1 cellular context compared by ENCODE assay signal in the genomic region with DNA sequence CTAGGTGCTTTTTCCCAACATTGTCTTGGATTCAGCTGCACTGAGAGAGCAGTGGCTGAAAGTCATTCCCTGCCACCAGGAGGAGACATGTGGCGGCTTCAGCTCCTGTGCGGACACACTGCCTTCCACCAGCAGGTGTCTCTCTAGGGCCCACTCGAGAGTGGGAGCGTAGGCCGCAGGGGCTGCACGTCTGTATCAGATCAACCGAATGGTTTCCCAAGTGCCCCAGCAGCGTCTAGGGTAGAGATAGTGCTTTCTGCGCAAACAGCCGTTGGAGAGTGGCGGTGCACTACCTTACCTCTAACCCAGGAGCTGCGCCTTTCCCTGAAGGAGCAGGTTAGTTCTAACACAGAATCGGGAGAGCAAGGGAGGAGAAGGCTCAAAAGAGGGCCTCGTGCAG.
TF ChIP-seq lines count a peak whose summit lies in the region.

No MANE protein-coding gene starts in this region.

TF ChIP-seq in K562, 482 proteins besides CTCF, POLR2A, EP300 and RAD21 (continues in another document):
- TF ChIP-seq, protein P1, sequence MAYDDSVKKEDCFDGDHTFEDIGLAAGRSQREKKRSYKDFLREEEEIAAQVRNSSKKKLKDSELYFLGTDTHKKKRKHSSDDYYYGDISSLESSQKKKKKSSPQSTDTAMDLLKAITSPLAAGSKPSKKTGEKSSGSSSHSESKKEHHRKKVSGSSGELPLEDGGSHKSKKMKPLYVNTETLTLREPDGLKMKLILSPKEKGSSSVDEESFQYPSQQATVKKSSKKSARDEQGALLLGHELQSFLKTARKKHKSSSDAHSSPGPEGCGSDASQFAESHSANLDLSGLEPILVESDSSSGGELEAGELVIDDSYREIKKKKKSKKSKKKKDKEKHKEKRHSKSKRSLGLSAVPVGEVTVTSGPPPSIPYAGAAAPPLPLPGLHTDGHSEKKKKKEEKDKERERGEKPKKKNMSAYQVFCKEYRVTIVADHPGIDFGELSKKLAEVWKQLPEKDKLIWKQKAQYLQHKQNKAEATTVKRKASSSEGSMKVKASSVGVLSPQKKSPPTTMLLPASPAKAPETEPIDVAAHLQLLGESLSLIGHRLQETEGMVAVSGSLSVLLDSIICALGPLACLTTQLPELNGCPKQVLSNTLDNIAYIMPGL (CRISPR knock-in tag; IDR thresholded peaks at IDR 0.05): peak; percentile 47; the same call in 1 of the 2 replicates
- TF ChIP-seq ZNF445 (CRISPR knock-in tag; IDR thresholded peaks at IDR 0.05; ENCODE audit: low read depth) (no peak), TCF3 (CRISPR knock-in tag; IDR thresholded peaks at IDR 0.05) (peak; percentile 40), HCFC1 (IDR thresholded peaks at IDR 0.05; ENCODE audit: low read depth, low read length) (peak; percentile 45; the same call in 1 of the 2 replicates), HDAC8 (tag; IDR thresholded peaks at IDR 0.05) (no peak), CBX3 (IDR thresholded peaks at IDR 0.05; ENCODE audit: borderline replicate concordance in 1 of 2, low read length in 2 of 2) (peak in 1 of 2 experiments; percentile 50; a peak in 1 of 3 replicates), HDAC2 (IDR thresholded peaks at IDR 0.05) (0 out of 2 replicates have a peak, but pooled peaks have one; percentile 20), CREB1 (IDR thresholded peaks at IDR 0.05) (peak; percentile 37; the same call in 1 of the 2 replicates), CREB1 (CRISPR knock-in tag; IDR thresholded peaks at IDR 0.05) (peak; percentile 63), STAG1 (CRISPR knock-in tag; IDR thresholded peaks at IDR 0.05; ENCODE audit: borderline replicate concordance) (peak; percentile 63; the same call in 1 of the 2 replicates), ZBTB7A (IDR thresholded peaks at IDR 0.05; ENCODE audit: borderline replicate concordance, control insufficient read depth, low read depth, low read length) (peak; percentile 60; the same call in 1 of the 2 replicates), ZNF217 (CRISPR knock-in tag; IDR thresholded peaks at IDR 0.05) (no peak), HNRNPLL (IDR thresholded peaks at IDR 0.05; ENCODE audit: low read depth, low read length, poor library complexity, severe bottlenecking) (peak; percentile 82), RCOR1 (IDR thresholded peaks at IDR 0.05; ENCODE audit: borderline replicate concordance in 1 of 2, low read depth in 2 of 2, low read length in 2 of 2) (peak in 1 of 2 experiments; percentile 57; a peak in 1 of 4 replicates), MED1 (CRISPR knock-in tag; IDR thresholded peaks at IDR 0.05; ENCODE audit: borderline replicate concordance) (no peak), NEUROD1 (IDR thresholded peaks at IDR 0.05; ENCODE audit: borderline replicate concordance, low read depth, low read length, partially characterized antibody) (no peak), SP1 (CRISPR knock-in tag; IDR thresholded peaks at IDR 0.05) (peak; percentile 72), CXXC5 (CRISPR knock-in tag; IDR thresholded peaks at IDR 0.05) (peak; percentile 68), ETV5 (CRISPR knock-in tag; IDR thresholded peaks at IDR 0.05; ENCODE audit: low read depth) (no peak)
- TF ChIP-seq, protein P2, sequence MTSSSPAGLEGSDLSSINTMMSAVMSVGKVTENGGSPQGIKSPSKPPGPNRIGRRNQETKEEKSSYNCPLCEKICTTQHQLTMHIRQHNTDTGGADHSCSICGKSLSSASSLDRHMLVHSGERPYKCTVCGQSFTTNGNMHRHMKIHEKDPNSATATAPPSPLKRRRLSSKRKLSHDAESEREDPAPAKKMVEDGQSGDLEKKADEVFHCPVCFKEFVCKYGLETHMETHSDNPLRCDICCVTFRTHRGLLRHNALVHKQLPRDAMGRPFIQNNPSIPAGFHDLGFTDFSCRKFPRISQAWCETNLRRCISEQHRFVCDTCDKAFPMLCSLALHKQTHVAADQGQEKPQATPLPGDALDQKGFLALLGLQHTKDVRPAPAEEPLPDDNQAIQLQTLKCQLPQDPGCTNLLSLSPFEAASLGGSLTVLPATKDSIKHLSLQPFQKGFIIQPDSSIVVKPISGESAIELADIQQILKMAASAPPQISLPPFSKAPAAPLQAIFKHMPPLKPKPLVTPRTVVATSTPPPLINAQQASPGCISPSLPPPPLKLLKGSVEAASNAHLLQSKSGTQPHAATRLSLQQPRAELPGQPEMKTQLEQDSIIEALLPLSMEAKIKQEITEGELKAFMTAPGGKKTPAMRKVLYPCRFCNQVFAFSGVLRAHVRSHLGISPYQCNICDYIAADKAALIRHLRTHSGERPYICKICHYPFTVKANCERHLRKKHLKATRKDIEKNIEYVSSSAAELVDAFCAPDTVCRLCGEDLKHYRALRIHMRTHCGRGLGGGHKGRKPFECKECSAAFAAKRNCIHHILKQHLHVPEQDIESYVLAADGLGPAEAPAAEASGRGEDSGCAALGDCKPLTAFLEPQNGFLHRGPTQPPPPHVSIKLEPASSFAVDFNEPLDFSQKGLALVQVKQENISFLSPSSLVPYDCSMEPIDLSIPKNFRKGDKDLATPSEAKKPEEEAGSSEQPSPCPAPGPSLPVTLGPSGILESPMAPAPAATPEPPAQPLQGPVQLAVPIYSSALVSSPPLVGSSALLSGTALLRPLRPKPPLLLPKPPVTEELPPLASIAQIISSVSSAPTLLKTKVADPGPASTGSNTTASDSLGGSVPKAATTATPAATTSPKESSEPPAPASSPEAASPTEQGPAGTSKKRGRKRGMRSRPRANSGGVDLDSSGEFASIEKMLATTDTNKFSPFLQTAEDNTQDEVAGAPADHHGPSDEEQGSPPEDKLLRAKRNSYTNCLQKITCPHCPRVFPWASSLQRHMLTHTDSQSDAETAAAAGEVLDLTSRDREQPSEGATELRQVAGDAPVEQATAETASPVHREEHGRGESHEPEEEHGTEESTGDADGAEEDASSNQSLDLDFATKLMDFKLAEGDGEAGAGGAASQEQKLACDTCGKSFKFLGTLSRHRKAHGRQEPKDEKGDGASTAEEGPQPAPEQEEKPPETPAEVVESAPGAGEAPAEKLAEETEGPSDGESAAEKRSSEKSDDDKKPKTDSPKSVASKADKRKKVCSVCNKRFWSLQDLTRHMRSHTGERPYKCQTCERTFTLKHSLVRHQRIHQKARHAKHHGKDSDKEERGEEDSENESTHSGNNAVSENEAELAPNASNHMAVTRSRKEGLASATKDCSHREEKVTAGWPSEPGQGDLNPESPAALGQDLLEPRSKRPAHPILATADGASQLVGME (CRISPR knock-in tag; IDR thresholded peaks at IDR 0.05): no peak
- TF ChIP-seq, protein P3, sequence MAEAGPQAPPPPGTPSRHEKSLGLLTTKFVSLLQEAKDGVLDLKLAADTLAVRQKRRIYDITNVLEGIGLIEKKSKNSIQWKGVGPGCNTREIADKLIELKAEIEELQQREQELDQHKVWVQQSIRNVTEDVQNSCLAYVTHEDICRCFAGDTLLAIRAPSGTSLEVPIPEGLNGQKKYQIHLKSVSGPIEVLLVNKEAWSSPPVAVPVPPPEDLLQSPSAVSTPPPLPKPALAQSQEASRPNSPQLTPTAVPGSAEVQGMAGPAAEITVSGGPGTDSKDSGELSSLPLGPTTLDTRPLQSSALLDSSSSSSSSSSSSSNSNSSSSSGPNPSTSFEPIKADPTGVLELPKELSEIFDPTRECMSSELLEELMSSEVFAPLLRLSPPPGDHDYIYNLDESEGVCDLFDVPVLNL (CRISPR knock-in tag; IDR thresholded peaks at IDR 0.05; ENCODE audit: low read depth): no peak
- TF ChIP-seq, protein P4, sequence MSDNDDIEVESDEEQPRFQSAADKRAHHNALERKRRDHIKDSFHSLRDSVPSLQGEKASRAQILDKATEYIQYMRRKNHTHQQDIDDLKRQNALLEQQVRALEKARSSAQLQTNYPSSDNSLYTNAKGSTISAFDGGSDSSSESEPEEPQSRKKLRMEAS (CRISPR knock-in tag; IDR thresholded peaks at IDR 0.05): peak; percentile 95
- TF ChIP-seq, protein P5, sequence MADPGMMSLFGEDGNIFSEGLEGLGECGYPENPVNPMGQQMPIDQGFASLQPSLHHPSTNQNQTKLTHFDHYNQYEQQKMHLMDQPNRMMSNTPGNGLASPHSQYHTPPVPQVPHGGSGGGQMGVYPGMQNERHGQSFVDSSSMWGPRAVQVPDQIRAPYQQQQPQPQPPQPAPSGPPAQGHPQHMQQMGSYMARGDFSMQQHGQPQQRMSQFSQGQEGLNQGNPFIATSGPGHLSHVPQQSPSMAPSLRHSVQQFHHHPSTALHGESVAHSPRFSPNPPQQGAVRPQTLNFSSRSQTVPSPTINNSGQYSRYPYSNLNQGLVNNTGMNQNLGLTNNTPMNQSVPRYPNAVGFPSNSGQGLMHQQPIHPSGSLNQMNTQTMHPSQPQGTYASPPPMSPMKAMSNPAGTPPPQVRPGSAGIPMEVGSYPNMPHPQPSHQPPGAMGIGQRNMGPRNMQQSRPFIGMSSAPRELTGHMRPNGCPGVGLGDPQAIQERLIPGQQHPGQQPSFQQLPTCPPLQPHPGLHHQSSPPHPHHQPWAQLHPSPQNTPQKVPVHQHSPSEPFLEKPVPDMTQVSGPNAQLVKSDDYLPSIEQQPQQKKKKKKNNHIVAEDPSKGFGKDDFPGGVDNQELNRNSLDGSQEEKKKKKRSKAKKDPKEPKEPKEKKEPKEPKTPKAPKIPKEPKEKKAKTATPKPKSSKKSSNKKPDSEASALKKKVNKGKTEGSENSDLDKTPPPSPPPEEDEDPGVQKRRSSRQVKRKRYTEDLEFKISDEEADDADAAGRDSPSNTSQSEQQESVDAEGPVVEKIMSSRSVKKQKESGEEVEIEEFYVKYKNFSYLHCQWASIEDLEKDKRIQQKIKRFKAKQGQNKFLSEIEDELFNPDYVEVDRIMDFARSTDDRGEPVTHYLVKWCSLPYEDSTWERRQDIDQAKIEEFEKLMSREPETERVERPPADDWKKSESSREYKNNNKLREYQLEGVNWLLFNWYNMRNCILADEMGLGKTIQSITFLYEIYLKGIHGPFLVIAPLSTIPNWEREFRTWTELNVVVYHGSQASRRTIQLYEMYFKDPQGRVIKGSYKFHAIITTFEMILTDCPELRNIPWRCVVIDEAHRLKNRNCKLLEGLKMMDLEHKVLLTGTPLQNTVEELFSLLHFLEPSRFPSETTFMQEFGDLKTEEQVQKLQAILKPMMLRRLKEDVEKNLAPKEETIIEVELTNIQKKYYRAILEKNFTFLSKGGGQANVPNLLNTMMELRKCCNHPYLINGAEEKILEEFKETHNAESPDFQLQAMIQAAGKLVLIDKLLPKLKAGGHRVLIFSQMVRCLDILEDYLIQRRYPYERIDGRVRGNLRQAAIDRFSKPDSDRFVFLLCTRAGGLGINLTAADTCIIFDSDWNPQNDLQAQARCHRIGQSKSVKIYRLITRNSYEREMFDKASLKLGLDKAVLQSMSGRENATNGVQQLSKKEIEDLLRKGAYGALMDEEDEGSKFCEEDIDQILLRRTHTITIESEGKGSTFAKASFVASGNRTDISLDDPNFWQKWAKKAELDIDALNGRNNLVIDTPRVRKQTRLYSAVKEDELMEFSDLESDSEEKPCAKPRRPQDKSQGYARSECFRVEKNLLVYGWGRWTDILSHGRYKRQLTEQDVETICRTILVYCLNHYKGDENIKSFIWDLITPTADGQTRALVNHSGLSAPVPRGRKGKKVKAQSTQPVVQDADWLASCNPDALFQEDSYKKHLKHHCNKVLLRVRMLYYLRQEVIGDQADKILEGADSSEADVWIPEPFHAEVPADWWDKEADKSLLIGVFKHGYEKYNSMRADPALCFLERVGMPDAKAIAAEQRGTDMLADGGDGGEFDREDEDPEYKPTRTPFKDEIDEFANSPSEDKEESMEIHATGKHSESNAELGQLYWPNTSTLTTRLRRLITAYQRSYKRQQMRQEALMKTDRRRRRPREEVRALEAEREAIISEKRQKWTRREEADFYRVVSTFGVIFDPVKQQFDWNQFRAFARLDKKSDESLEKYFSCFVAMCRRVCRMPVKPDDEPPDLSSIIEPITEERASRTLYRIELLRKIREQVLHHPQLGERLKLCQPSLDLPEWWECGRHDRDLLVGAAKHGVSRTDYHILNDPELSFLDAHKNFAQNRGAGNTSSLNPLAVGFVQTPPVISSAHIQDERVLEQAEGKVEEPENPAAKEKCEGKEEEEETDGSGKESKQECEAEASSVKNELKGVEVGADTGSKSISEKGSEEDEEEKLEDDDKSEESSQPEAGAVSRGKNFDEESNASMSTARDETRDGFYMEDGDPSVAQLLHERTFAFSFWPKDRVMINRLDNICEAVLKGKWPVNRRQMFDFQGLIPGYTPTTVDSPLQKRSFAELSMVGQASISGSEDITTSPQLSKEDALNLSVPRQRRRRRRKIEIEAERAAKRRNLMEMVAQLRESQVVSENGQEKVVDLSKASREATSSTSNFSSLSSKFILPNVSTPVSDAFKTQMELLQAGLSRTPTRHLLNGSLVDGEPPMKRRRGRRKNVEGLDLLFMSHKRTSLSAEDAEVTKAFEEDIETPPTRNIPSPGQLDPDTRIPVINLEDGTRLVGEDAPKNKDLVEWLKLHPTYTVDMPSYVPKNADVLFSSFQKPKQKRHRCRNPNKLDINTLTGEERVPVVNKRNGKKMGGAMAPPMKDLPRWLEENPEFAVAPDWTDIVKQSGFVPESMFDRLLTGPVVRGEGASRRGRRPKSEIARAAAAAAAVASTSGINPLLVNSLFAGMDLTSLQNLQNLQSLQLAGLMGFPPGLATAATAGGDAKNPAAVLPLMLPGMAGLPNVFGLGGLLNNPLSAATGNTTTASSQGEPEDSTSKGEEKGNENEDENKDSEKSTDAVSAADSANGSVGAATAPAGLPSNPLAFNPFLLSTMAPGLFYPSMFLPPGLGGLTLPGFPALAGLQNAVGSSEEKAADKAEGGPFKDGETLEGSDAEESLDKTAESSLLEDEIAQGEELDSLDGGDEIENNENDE (IDR thresholded peaks at IDR 0.05; ENCODE audit: low read depth, low read length): no peak
- TF ChIP-seq, protein P6, sequence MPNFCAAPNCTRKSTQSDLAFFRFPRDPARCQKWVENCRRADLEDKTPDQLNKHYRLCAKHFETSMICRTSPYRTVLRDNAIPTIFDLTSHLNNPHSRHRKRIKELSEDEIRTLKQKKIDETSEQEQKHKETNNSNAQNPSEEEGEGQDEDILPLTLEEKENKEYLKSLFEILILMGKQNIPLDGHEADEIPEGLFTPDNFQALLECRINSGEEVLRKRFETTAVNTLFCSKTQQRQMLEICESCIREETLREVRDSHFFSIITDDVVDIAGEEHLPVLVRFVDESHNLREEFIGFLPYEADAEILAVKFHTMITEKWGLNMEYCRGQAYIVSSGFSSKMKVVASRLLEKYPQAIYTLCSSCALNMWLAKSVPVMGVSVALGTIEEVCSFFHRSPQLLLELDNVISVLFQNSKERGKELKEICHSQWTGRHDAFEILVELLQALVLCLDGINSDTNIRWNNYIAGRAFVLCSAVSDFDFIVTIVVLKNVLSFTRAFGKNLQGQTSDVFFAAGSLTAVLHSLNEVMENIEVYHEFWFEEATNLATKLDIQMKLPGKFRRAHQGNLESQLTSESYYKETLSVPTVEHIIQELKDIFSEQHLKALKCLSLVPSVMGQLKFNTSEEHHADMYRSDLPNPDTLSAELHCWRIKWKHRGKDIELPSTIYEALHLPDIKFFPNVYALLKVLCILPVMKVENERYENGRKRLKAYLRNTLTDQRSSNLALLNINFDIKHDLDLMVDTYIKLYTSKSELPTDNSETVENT (CRISPR knock-in tag; IDR thresholded peaks at IDR 0.05): no peak
- TF ChIP-seq, protein P7, sequence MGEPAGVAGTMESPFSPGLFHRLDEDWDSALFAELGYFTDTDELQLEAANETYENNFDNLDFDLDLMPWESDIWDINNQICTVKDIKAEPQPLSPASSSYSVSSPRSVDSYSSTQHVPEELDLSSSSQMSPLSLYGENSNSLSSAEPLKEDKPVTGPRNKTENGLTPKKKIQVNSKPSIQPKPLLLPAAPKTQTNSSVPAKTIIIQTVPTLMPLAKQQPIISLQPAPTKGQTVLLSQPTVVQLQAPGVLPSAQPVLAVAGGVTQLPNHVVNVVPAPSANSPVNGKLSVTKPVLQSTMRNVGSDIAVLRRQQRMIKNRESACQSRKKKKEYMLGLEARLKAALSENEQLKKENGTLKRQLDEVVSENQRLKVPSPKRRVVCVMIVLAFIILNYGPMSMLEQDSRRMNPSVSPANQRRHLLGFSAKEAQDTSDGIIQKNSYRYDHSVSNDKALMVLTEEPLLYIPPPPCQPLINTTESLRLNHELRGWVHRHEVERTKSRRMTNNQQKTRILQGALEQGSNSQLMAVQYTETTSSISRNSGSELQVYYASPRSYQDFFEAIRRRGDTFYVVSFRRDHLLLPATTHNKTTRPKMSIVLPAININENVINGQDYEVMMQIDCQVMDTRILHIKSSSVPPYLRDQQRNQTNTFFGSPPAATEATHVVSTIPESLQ (CRISPR knock-in tag; IDR thresholded peaks at IDR 0.05): peak; percentile 83
